9 cellular contexts compared by ENCODE assay signal in the genomic region with DNA sequence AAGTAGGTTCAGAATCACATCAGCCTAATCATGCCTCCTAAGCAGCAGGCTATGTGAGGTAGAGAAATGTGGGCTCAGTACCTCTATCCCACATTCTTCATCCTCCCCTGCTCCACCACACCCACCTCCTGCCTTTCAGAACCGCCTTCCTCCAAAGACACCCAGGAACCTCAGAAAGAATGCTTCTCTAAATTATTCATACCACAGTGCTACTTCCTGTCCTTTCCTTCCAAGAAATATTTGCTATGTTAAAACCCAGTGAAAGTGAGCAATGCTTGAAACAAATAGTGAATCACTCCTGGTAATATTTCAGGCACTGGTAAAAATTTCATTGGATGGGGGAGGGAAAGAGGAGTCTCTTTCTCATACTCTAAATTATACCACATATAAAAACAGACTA. TPM values are rescaled to one million over a fixed set of nuclear protein-coding genes. Genes with fewer than 3 reads are reported as not detected.
DNase-seq lines count a peak whose midpoint lies in the region; ATAC-seq and TF ChIP-seq lines count a peak whose summit lies in the region.
"Had no signal": no experiment of that assay in that cellular context is flagged by ENCODE, and none has a peak within 500 bp of the region (broad histone marks: within the 10 kb centered on the region; RNA-seq: fewer than 3 reads in every experiment).

No MANE protein-coding gene starts in this region.

- no peaks in the 10 kb centered on the region for H3K23me2 ChIP-seq in H9 (ENCODE audit: insufficient read length, low read depth, low read length, poor library complexity, severe bottlenecking)

- H4K20me1 ChIP-seq in H9 (ENCODE audit: control insufficient read depth, insufficient read depth, insufficient read length) = no peaks in the 10 kb centered on the region

- intact Hi-C loops in esophagus muscularis mucosa (cut with DNase I) = no loop called here

- H3K27ac ChIP-seq in H9 (ENCODE audit: insufficient read length, low read depth, low read length) (no peak overlapping the region), esophagus muscularis mucosa (replicated peaks in 1 of 4) (peak overlapping the region; percentile 22 to 71 (median 66)), skin epidermis (peak overlapping the region in 14 of 21 experiments; percentile 2 to 79 (median 50))
- H3K27ac ChIP-seq: HL-60 had no signal

- H3K79me1 ChIP-seq in H9 (ENCODE audit: insufficient read depth, low read depth, low read length, poor library complexity, severe bottlenecking) = no peaks in the 10 kb centered on the region

- TF ChIP-seq EP300 in esophagus muscularis mucosa (IDR thresholded peaks at IDR 0.05) = no peak

- H3K79me2 ChIP-seq in H9 (ENCODE audit: insufficient read depth, low read length) = no peaks in the 10 kb centered on the region

- no CpG with 5 or more reads among the region's 1 CpG for WGBS in H9 (ENCODE audit: extremely low coverage, insufficient read length, low lambda C conversion rate)
- 23% methylated on average over 1 of the region's 1 CpG for WGBS in esophagus muscularis mucosa

- H3K9me3 ChIP-seq in H9 (ENCODE audit: control insufficient read depth, low read depth, low read length) (no peaks in the 10 kb centered on the region), esophagus muscularis mucosa (no peaks in the 10 kb centered on the region)

- ATAC-seq in SK-N-SH treated with all-trans-retinoic acid at 6 μM for 48 hours (peak; percentile 80), HG03280 (IDR thresholded peaks at IDR 0.05; ENCODE audit: unreplicated experiment) (no peak), GM19328 (IDR thresholded peaks at IDR 0.05; ENCODE audit: unreplicated experiment) (no peak)

- no peak overlapping the region for H3T11ph ChIP-seq in H9 (ENCODE audit: low read length)

- peak overlapping the region in 2 of 3 experiments; percentile 22 to 77; a peak in 5 of 7 replicates for H3K27ac Mint-ChIP-seq in H9

- no peak for TF ChIP-seq CTCF in H9 (conservative IDR thresholded peaks at IDR 0.05)
- TF ChIP-seq CTCF in esophagus muscularis mucosa (IDR thresholded peaks at IDR 0.05) = no peak

- H3K4me3 Mint-ChIP-seq in H9 = peak overlapping the region in 1 of 2 experiments; percentile 55; a peak in 1 of 5 replicates

- TF ChIP-seq POLR2A in esophagus muscularis mucosa (IDR thresholded peaks at IDR 0.05; ENCODE audit: low read depth) = no peak

- H3K23ac ChIP-seq in H9 (ENCODE audit: insufficient read length, low read depth, low read length) = no peak overlapping the region

- no peak overlapping the region for H3K4me3 ChIP-seq in esophagus muscularis mucosa
- H3K4me3 ChIP-seq in skin epidermis = no peak overlapping the region

- no peaks in the 10 kb centered on the region for H3K36me3 ChIP-seq in esophagus muscularis mucosa

- H3K18ac ChIP-seq in H9 (ENCODE audit: insufficient read length, low read depth, low read length) = no peak overlapping the region

- H3K36me3 Mint-ChIP-seq in H9 (ENCODE audit: insufficient read depth in 1 of 3, low read depth in 3 of 3) = peaks cover 0 to 5% (median 0%) of the 10 kb centered on the region in 3 experiments; a peak in 1 of 7 replicates

- H2BK15ac ChIP-seq in H9 (ENCODE audit: low read depth, low read length) = no peak overlapping the region

- DNase-seq in H9 (no peak), esophagus muscularis mucosa (ENCODE audit: extremely low spot score) (peak; percentile 62), NCI-H1436 (lab: John Stamatoyannopoulos, UW) (no peak), NK-92 (lab: John Stamatoyannopoulos, UW; ENCODE audit: unreplicated experiment) (no peak)

- H3K4ac ChIP-seq in H9 (ENCODE audit: low read depth, low read length) = no peak overlapping the region

- no peak overlapping the region for H2AK5ac ChIP-seq in H9 (ENCODE audit: insufficient read length, low read length)

- no peak overlapping the region for H2BK12ac ChIP-seq in H9 (ENCODE audit: insufficient read length, low read depth, low read length)

- H2BK5ac ChIP-seq in H9 (ENCODE audit: insufficient read length, low read length) = no peak overlapping the region

- H2AFZ ChIP-seq in H9 (ENCODE audit: low read length) = no peak overlapping the region

- no peak overlapping the region for H2BK120ac ChIP-seq in H9 (ENCODE audit: low read depth, low read length, poor library complexity, severe bottlenecking)

- no peaks in the 10 kb centered on the region; a peak in 1 of 5 replicates for H3K9me3 Mint-ChIP-seq in H9

- H3K4me1 Mint-ChIP-seq in H9 = peaks cover 38 to 40% of the 10 kb centered on the region in 2 experiments

- H2BK20ac ChIP-seq in H9 (ENCODE audit: low read depth, low read length, poor library complexity, severe bottlenecking) = no peak overlapping the region

- no peak overlapping the region for H3K56ac ChIP-seq in H9 (ENCODE audit: insufficient read length, low read depth, low read length)

- H3K4me1 ChIP-seq in H9 (ENCODE audit: insufficient read depth, low read length) (peaks cover 9% of the 10 kb centered on the region), esophagus muscularis mucosa (peaks cover 25 to 34% (median 32%) of the 10 kb centered on the region in 4 donors)

- no peak overlapping the region for H4K5ac ChIP-seq in H9 (ENCODE audit: insufficient read length, low read depth, low read length)

- H3K9ac ChIP-seq in H9 (ENCODE audit: extremely low read depth, insufficient read length, low read length) = no peak overlapping the region

- no peak overlapping the region for H3K4me2 ChIP-seq in H9 (ENCODE audit: insufficient read depth, insufficient read length, low read length)

- no peak overlapping the region for H3K14ac ChIP-seq in H9 (ENCODE audit: insufficient read depth, low read length)

- H4K8ac ChIP-seq in H9 (replicated peaks; ENCODE audit: insufficient read length, low read depth, low read length) = no peak overlapping the region

- no peak overlapping the region for H4K91ac ChIP-seq in H9 (ENCODE audit: insufficient read length, low read depth, low read length)

- no peaks in the 10 kb centered on the region for H3K27me3 Mint-ChIP-seq in H9 (ENCODE audit: low read depth)

- H3K27me3 ChIP-seq in H9 (ENCODE audit: insufficient read depth, low read length) (no peaks in the 10 kb centered on the region), esophagus muscularis mucosa (no peaks in the 10 kb centered on the region)

TF ChIP-seq in SK-N-SH treated with all-trans-retinoic acid at 6 μM for 48 hours, 23 proteins besides CTCF, POLR2A, EP300 and RAD21 (continues in another document):
- TF ChIP-seq TOX (CRISPR knock-in tag; IDR thresholded peaks at IDR 0.05; ENCODE audit: borderline replicate concordance) = no peak
- TF ChIP-seq ZC3H10 (CRISPR knock-in tag; IDR thresholded peaks at IDR 0.05) = no peak
- TF ChIP-seq, protein P1, sequence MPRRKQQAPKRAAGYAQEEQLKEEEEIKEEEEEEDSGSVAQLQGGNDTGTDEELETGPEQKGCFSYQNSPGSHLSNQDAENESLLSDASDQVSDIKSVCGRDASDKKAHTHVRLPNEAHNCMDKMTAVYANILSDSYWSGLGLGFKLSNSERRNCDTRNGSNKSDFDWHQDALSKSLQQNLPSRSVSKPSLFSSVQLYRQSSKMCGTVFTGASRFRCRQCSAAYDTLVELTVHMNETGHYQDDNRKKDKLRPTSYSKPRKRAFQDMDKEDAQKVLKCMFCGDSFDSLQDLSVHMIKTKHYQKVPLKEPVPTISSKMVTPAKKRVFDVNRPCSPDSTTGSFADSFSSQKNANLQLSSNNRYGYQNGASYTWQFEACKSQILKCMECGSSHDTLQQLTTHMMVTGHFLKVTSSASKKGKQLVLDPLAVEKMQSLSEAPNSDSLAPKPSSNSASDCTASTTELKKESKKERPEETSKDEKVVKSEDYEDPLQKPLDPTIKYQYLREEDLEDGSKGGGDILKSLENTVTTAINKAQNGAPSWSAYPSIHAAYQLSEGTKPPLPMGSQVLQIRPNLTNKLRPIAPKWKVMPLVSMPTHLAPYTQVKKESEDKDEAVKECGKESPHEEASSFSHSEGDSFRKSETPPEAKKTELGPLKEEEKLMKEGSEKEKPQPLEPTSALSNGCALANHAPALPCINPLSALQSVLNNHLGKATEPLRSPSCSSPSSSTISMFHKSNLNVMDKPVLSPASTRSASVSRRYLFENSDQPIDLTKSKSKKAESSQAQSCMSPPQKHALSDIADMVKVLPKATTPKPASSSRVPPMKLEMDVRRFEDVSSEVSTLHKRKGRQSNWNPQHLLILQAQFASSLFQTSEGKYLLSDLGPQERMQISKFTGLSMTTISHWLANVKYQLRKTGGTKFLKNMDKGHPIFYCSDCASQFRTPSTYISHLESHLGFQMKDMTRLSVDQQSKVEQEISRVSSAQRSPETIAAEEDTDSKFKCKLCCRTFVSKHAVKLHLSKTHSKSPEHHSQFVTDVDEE (CRISPR knock-in tag; IDR thresholded peaks at IDR 0.05) = no peak
- TF ChIP-seq RARB (CRISPR knock-in tag; IDR thresholded peaks at IDR 0.05) = no peak
- no peak for TF ChIP-seq GLIS3 (CRISPR knock-in tag; IDR thresholded peaks at IDR 0.05)
- no peak for TF ChIP-seq ZFP3 (CRISPR knock-in tag; IDR thresholded peaks at IDR 0.05)
- TF ChIP-seq, protein P2, sequence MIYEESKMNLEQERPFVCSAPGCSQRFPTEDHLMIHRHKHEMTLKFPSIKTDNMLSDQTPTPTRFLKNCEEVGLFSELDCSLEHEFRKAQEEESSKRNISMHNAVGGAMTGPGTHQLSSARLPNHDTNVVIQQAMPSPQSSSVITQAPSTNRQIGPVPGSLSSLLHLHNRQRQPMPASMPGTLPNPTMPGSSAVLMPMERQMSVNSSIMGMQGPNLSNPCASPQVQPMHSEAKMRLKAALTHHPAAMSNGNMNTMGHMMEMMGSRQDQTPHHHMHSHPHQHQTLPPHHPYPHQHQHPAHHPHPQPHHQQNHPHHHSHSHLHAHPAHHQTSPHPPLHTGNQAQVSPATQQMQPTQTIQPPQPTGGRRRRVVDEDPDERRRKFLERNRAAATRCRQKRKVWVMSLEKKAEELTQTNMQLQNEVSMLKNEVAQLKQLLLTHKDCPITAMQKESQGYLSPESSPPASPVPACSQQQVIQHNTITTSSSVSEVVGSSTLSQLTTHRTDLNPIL (CRISPR knock-in tag; IDR thresholded peaks at IDR 0.05; ENCODE audit: low read depth) = no peak
- TF ChIP-seq PPARA (CRISPR knock-in tag; IDR thresholded peaks at IDR 0.05; ENCODE audit: borderline replicate concordance) = no peak
- TF ChIP-seq ISL1 (CRISPR knock-in tag; IDR thresholded peaks at IDR 0.05) = no peak
- TF ChIP-seq ZNF8 (CRISPR knock-in tag; IDR thresholded peaks at IDR 0.05) = no peak
- TF ChIP-seq OSR1 (CRISPR knock-in tag; IDR thresholded peaks at IDR 0.05) = no peak

RNA-seq across cellular contexts. Expression of a gene that starts 24.0 kb away (rescaled TPM):
- total RNA-seq in H9 (2021) (97.1 and 103 TPM in 2 replicates), esophagus muscularis mucosa (10 to 100 TPM; 31.1 to 51.5 (median 43.3) TPM)
